ENCODE assay signal across 8 cellular contexts in the genomic region with DNA sequence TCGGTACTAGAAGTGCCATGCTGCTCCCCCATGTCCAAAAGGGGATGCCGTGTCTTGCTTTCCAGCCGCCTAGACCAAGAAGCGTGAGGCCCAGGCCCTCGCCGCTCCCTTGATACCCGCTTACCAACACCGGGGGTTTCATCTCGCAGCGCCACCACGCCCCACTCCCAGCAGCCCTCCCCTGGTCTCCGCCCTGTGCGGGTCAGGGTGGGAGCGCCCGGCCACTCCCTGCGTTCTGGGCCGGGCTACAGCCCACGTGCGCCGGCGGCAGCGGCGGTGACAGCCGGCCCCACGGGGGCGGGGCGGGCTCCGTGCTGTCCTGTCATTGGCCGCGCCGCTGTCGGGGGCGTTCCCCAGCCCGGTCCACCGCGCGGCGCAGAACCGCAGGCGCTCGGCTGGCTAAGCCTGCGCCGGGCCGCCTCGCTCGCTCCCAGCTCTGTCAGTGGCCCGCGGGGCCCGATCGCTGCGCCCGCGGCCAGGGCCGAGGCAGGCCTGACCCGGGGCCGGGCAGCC. TPM values are rescaled to one million over a fixed set of nuclear protein-coding genes. Genes with fewer than 3 reads are reported as not detected.
DNase-seq lines count a peak whose midpoint lies in the region; ATAC-seq and TF ChIP-seq lines count a peak whose summit lies in the region.

A gene with protein sequence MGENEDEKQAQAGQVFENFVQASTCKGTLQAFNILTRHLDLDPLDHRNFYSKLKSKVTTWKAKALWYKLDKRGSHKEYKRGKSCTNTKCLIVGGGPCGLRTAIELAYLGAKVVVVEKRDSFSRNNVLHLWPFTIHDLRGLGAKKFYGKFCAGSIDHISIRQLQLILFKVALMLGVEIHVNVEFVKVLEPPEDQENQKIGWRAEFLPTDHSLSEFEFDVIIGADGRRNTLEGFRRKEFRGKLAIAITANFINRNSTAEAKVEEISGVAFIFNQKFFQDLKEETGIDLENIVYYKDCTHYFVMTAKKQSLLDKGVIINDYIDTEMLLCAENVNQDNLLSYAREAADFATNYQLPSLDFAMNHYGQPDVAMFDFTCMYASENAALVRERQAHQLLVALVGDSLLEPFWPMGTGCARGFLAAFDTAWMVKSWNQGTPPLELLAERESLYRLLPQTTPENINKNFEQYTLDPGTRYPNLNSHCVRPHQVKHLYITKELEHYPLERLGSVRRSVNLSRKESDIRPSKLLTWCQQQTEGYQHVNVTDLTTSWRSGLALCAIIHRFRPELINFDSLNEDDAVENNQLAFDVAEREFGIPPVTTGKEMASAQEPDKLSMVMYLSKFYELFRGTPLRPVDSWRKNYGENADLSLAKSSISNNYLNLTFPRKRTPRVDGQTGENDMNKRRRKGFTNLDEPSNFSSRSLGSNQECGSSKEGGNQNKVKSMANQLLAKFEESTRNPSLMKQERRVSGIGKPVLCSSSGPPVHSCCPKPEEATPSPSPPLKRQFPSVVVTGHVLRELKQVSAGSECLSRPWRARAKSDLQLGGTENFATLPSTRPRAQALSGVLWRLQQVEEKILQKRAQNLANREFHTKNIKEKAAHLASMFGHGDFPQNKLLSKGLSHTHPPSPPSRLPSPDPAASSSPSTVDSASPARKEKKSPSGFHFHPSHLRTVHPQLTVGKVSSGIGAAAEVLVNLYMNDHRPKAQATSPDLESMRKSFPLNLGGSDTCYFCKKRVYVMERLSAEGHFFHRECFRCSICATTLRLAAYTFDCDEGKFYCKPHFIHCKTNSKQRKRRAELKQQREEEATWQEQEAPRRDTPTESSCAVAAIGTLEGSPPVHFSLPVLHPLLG (plus strand): TSS at position 390 of the 513 bp plus-strand sequence. CDS start 51,566 bp downstream, outside the sequence.

- DNase-seq in AML-193 (lab: John Stamatoyannopoulos, UW) = peak; percentile 71 to 83
- peak; percentile 87 for DNase-seq in GM19240 (ENCODE audit: insufficient read length, low spot score)
- DNase-seq in NCI-H524 treated with DMSO at 0.1 percent for 48 hours (lab: John Stamatoyannopoulos, UW) = peak; percentile 34
- DNase-seq in activated CD4-positive, alpha-beta T cell treated with anti-CD3 and anti-CD28 coated beads, Interleukin-2, amount 50 U/mL, for 24 hours (ENCODE audit: low read depth in 1 of 2, low spot score in 1 of 2) = peak; percentile 68 to 78
- peak; percentile 80 for DNase-seq in dedifferentiated amniotic fluid mesenchymal stem cell (ENCODE audit: extremely low spot score)
- peak; percentile 90 to 97 for DNase-seq in left lung
- DNase-seq in stimulated activated CD4-positive, alpha-beta T cell treated with anti-CD3 and anti-CD28 coated beads, Interleukin-2, amount 100 ng/mL, for 4 hours (ENCODE audit: low read depth) = peak; percentile 77

- H3K36me3 ChIP-seq in left lung = no peaks in the 10 kb centered on the region

- intact Hi-C loops in left lung (cut with DNase I) = no loop called here

- H3K4me3 ChIP-seq in left lung = peak within 1 kb of the TSS; percentile 87 to 88

- no peaks in the 10 kb centered on the region for H3K27me3 ChIP-seq in left lung

- no peak for TF ChIP-seq CTCF in left lung (IDR thresholded peaks at IDR 0.05)

- peak within 1 kb of the TSS; percentile 80 to 81 for H3K27ac ChIP-seq in left lung

- H3K9me3 ChIP-seq in left lung = no peaks in the 10 kb centered on the region

- peaks cover 12 to 52% of the 10 kb centered on the region in 2 donors for H3K4me1 ChIP-seq in left lung

- peak; percentile 98 for ATAC-seq in HG03442 (IDR thresholded peaks at IDR 0.05; ENCODE audit: unreplicated experiment)
- ATAC-seq in left lung = peak; percentile 95

RNA-seq across cellular contexts. Expression of the gene that starts here (rescaled TPM):
- total RNA-seq in left lung = 100 to 1,000 TPM; 242 to 293 TPM

Comparison
In these comparisons a context has a peak if more than half of its experiments do, and no peak if none do; other contexts are left out.
1. Peak in every context shown above with its lines: DNase-seq, ATAC-seq, H3K4me3 ChIP-seq and H3K27ac ChIP-seq.
2. DNase-seq: peak in every context shown above with its lines; median percentile 94 in left lung; 87 in GM19240; 80 in dedifferentiated amniotic fluid mesenchymal stem cell; 77 in AML-193; 77 in stimulated activated CD4-positive, alpha-beta T cell treated with anti-CD3 and anti-CD28 coated beads, Interleukin-2, amount 100 ng/mL, for 4 hours; 73 in activated CD4-positive, alpha-beta T cell treated with anti-CD3 and anti-CD28 coated beads, Interleukin-2, amount 50 U/mL, for 24 hours; 34 in NCI-H524 treated with DMSO at 0.1 percent for 48 hours.